18 cellular contexts compared by ENCODE assay signal in the genomic region with DNA sequence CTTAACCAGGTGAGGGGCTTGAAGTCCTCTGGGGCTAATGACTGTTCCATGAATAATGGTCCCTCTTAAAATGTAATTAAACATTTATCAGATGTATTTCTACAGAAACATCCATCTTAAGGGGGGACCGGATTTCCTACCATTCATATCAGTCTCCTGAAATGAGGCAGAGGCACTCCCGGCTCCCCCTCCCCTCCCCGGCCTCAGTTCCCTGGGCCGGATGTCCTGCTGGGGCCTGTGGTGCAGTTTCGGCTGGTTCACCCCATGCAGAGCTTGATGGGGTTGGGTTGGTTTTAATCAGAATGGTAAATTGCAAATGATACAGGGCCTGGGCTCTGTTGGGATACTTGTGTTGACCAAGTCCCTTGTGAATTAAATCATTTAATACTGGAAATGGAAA.
"Had no signal": no experiment of that assay in that cellular context is flagged by ENCODE, and none has a peak within 500 bp of the region (broad histone marks: within the 10 kb centered on the region; RNA-seq: fewer than 3 reads in every experiment).

No MANE protein-coding gene starts in this region.

- H3K9me3 Mint-ChIP-seq: endodermal cell, nephron had no signal

- H3K27ac Mint-ChIP-seq: endodermal cell, naive B cell, nephron, progenitor cell of endocrine pancreas had no signal

- ATAC-seq: heart left ventricle, left colon, pancreas, right cardiac atrium had no signal

- H3K4me1 Mint-ChIP-seq: naive B cell had no signal

- H3K4me3 ChIP-seq: heart left ventricle, pancreas, tibial artery, upper lobe of left lung, uterus had no signal

- DNase-seq: effector CD4-positive, alpha-beta T cell; endodermal cell; heart left ventricle; hippocampal formation; left colon; mesendoderm; naive B cell; occipital lobe; pancreas; small intestine; stimulated activated CD4-positive, alpha-beta T cell treated with anti-CD3 and anti-CD28 coated beads, Interleukin-12 subunit alpha, Interleukin-12 subunit beta, amount 100 ng/mL, for 4 hours; stimulated activated naive CD4-positive, alpha-beta T cell treated with Interleukin-2 at 50 U/mL for 16 hours; tibial artery; upper lobe of left lung; uterus had no signal

- H3K4me3 Mint-ChIP-seq: endodermal cell, naive B cell, nephron had no signal
